Comparison of ENCODE assay signal across 30 cellular contexts in genomic region chr10:49330127-49330665, GRCh38. TPM values are rescaled to one million over a fixed set of nuclear protein-coding genes. Genes with fewer than 3 reads are reported as not detected.
"Had no signal": no experiment of that assay in that cellular context is flagged by ENCODE, and none has a peak within 500 bp of the region (broad histone marks: within the 10 kb centered on the region; RNA-seq: fewer than 3 reads in every experiment).

No MANE protein-coding gene starts in this region.

- H3K27me3 ChIP-seq: ovary, right lobe of liver, thyroid gland had no signal

- H3K4me3 ChIP-seq: ovary, psoas muscle, right lobe of liver, thyroid gland had no signal

- ATAC-seq: left lobe of liver; naive thymus-derived CD8-positive, alpha-beta T cell; psoas muscle; right lobe of liver; stimulated activated naive CD8-positive, alpha-beta T cell treated with anti-CD3 and anti-CD28 coated beads, Interleukin-15, amount 100 ng/mL, for 72 hours had no signal

- DNase-seq: central memory CD4-positive, alpha-beta T cell; kidney; mesenchymal stem cell; naive thymus-derived CD8-positive, alpha-beta T cell; nephron progenitor cell; nucleus accumbens; posterior cingulate gyrus; psoas muscle; right lobe of liver; small intestine; stimulated activated CD4-positive, alpha-beta T cell treated with anti-CD3 and anti-CD28 coated beads, Interleukin-15, amount 100 ng/mL, for 24 hours; stimulated activated CD4-positive, alpha-beta T cell treated with anti-CD3 and anti-CD28 coated beads, Interleukin-4, amount 100 ng/mL, for 1 hour; stimulated activated CD8-positive, alpha-beta memory T cell treated with anti-CD3 and anti-CD28 coated beads, Interleukin-4, amount 100 ng/mL, for 48 hours; stimulated activated naive CD4-positive, alpha-beta T cell; stimulated activated naive CD8-positive, alpha-beta T cell treated with anti-CD3 and anti-CD28 coated beads, Interleukin-15, amount 100 ng/mL, for 72 hours; thyroid gland; trophoblast cell had no signal

- H3K4me1 ChIP-seq: psoas muscle, right lobe of liver, thyroid gland had no signal

- H3K27me3 Mint-ChIP-seq: stimulated activated naive CD8-positive, alpha-beta T cell treated with anti-CD3 and anti-CD28 coated beads, Interleukin-15, amount 100 ng/mL, for 72 hours had no signal

- H3K4me3 Mint-ChIP-seq: naive thymus-derived CD8-positive, alpha-beta T cell; nephron progenitor cell; stimulated activated naive CD8-positive, alpha-beta T cell treated with anti-CD3 and anti-CD28 coated beads, Interleukin-15, amount 100 ng/mL, for 72 hours had no signal

- H3K27ac ChIP-seq: ovary, psoas muscle, right lobe of liver, thyroid gland had no signal

- H3K9me3 ChIP-seq: ovary, psoas muscle, right lobe of liver, thyroid gland had no signal

- H3K27ac Mint-ChIP-seq: nephron progenitor cell; stimulated activated naive CD8-positive, alpha-beta T cell treated with anti-CD3 and anti-CD28 coated beads, Interleukin-15, amount 100 ng/mL, for 72 hours had no signal

- H3K4me1 Mint-ChIP-seq: nephron progenitor cell had no signal

RNA-seq across cellular contexts. Expression of gene C10orf71, which starts 31.2 kb away (rescaled TPM):
- total RNA-seq: cerebellum; dermis microvascular lymphatic vessel endothelial cell; fibroblast of villous mesenchyme; frontal cortex; kidney; left lobe of liver; lower leg skin; lung microvascular endothelial cell; naive thymus-derived CD8-positive, alpha-beta T cell; renal cortical epithelial cell; subcutaneous adipose tissue; temporal lobe; thyroid gland had no signal
- polyA plus RNA-seq: esophagus; naive thymus-derived CD8-positive, alpha-beta T cell; urinary bladder had no signal
